ENCODE assay signal across 1 cellular context in genomic region chr17:81714412-81715106, GRCh38.
A peak's percentile ranks its signal among the peaks of the same experiment; 100 is the strongest.
TF ChIP-seq lines count a peak whose summit lies in the region.

No MANE protein-coding gene starts in this region.

TF ChIP-seq in HEK293, 187 proteins besides CTCF, POLR2A, EP300 and RAD21 (continued from another document):
- TF ChIP-seq, protein P1, sequence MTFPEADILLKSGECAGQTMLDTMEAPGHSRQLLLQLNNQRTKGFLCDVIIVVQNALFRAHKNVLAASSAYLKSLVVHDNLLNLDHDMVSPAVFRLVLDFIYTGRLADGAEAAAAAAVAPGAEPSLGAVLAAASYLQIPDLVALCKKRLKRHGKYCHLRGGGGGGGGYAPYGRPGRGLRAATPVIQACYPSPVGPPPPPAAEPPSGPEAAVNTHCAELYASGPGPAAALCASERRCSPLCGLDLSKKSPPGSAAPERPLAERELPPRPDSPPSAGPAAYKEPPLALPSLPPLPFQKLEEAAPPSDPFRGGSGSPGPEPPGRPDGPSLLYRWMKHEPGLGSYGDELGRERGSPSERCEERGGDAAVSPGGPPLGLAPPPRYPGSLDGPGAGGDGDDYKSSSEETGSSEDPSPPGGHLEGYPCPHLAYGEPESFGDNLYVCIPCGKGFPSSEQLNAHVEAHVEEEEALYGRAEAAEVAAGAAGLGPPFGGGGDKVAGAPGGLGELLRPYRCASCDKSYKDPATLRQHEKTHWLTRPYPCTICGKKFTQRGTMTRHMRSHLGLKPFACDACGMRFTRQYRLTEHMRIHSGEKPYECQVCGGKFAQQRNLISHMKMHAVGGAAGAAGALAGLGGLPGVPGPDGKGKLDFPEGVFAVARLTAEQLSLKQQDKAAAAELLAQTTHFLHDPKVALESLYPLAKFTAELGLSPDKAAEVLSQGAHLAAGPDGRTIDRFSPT (tag by site-specific recombination; IDR thresholded peaks at IDR 0.05), result 0 out of 2 replicates have a peak, but pooled peaks have one; percentile 40
TF ChIP-seq in HEK293: peak in this region for 1.
